ENCODE assay signal across 17 cellular contexts in genomic region chr5:86689103-86689729, GRCh38.
"Had no signal": no experiment of that assay in that cellular context is flagged by ENCODE, and none has a peak within 500 bp of the region (broad histone marks: within the 10 kb centered on the region; RNA-seq: fewer than 3 reads in every experiment).

No MANE protein-coding gene starts in this region.

- H3K36me3 Mint-ChIP-seq: activated naive CD8-positive, alpha-beta T cell; stimulated activated effector memory CD8-positive, alpha-beta T cell treated with anti-CD3 and anti-CD28 coated beads, Interleukin-12 subunit alpha, Interleukin-12 subunit beta, amount 100 ng/mL, for 72 hours had no signal

- H3K4me1 Mint-ChIP-seq: activated T-helper 17 cell treated with anti-CD3 and anti-CD28 coated beads, Interleukin-2, amount 50 U/mL, for 72 hours; stimulated activated effector memory CD8-positive, alpha-beta T cell treated with anti-CD3 and anti-CD28 coated beads, Interleukin-12 subunit alpha, Interleukin-12 subunit beta, amount 100 ng/mL, for 72 hours had no signal

- H3K27me3 Mint-ChIP-seq: activated naive CD8-positive, alpha-beta T cell; activated T-helper 17 cell treated with anti-CD3 and anti-CD28 coated beads, Interleukin-2, amount 50 U/mL, for 72 hours; effector memory CD8-positive, alpha-beta T cell had no signal

- H3K9me3 Mint-ChIP-seq: activated T-cell treated with anti-CD3 and anti-CD28 coated beads, Interleukin-2, amount 50 U/mL, for 24 hours; activated T-helper 17 cell treated with anti-CD3 and anti-CD28 coated beads, Interleukin-2, amount 50 U/mL, for 72 hours; effector memory CD8-positive, alpha-beta T cell; stimulated activated effector memory CD8-positive, alpha-beta T cell treated with anti-CD3 and anti-CD28 coated beads, Interleukin-12 subunit alpha, Interleukin-12 subunit beta, amount 100 ng/mL, for 72 hours had no signal

- ATAC-seq: activated T-helper 17 cell treated with anti-CD3 and anti-CD28 coated beads, Interleukin-2, amount 50 U/mL, for 72 hours; effector memory CD8-positive, alpha-beta T cell; gastrocnemius medialis; left ventricle myocardium superior; right lobe of liver; stimulated activated effector memory CD8-positive, alpha-beta T cell treated with anti-CD3 and anti-CD28 coated beads, Interleukin-12 subunit alpha, Interleukin-12 subunit beta, amount 100 ng/mL, for 72 hours had no signal

- H3K4me3 Mint-ChIP-seq: activated naive CD8-positive, alpha-beta T cell; activated T-cell treated with anti-CD3 and anti-CD28 coated beads, Interleukin-2, amount 50 U/mL, for 24 hours; activated T-helper 17 cell treated with anti-CD3 and anti-CD28 coated beads, Interleukin-2, amount 50 U/mL, for 72 hours; effector memory CD8-positive, alpha-beta T cell; stimulated activated effector memory CD8-positive, alpha-beta T cell treated with anti-CD3 and anti-CD28 coated beads, Interleukin-12 subunit alpha, Interleukin-12 subunit beta, amount 100 ng/mL, for 72 hours had no signal

- H3K27ac Mint-ChIP-seq: activated naive CD8-positive, alpha-beta T cell; activated T-cell treated with anti-CD3 and anti-CD28 coated beads, Interleukin-2, amount 50 U/mL, for 24 hours; activated T-helper 17 cell treated with anti-CD3 and anti-CD28 coated beads, Interleukin-2, amount 50 U/mL, for 72 hours; effector memory CD8-positive, alpha-beta T cell; stimulated activated effector memory CD8-positive, alpha-beta T cell treated with anti-CD3 and anti-CD28 coated beads, Interleukin-12 subunit alpha, Interleukin-12 subunit beta, amount 100 ng/mL, for 72 hours had no signal

- DNase-seq: activated CD4-positive, alpha-beta T cell treated with anti-CD3 and anti-CD28 coated beads for 1 hour; activated CD8-positive, alpha-beta memory T cell treated with anti-CD3 and anti-CD28 coated beads, Interleukin-2, amount 50 U/mL, for 4 hours; activated T-cell treated with anti-CD3 and anti-CD28 coated beads, Interleukin-2, amount 50 U/mL, for 24 hours; adrenal gland; central memory CD4-positive, alpha-beta T cell; effector memory CD8-positive, alpha-beta T cell; gastrocnemius medialis; head of caudate nucleus; left ventricle myocardium superior; occipital lobe; posterior cingulate gyrus; right lobe of liver; stimulated activated CD4-positive, alpha-beta T cell treated with anti-CD3 and anti-CD28 coated beads, Interleukin-2, amount 100 ng/mL, for 24 hours; stomach had no signal
